Comparison of ENCODE assay signal across 1 cellular context in the genomic region with DNA sequence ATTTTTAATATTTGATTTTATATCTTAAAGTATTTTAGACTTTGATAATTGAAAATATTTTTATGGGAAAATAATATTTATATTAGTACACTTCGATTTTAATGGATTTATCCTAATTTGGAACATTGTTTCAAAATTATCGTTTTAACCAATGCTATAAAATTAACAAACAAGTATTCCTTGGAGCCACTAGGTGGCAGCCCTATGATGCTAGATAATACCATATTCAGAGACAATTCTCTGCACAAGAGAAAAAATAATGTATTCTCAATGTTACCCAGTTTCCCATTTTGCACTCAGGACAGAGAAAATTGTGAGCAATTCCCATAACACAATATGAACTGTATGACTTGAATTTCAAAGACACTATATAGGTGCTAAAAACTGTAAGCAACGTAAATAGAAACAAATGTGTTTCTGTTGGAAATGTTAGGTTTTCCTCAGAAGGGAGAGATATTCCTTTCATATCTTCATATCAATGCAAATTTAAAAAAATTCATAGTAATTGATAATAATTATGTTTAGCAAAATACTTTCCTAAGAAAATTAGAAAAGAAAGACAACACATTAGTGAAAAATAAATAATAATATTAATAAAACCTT.
TF ChIP-seq lines count a peak whose summit lies in the region.

No MANE protein-coding gene starts in this region.

TF ChIP-seq in endothelial cell of umbilical vein, 7 proteins besides CTCF, POLR2A, EP300 and RAD21:
- TF ChIP-seq POLR2AphosphoS5 (IDR thresholded peaks at IDR 0.05; ENCODE audit: insufficient read depth, low read depth, low read length) (no peak), JUN (IDR thresholded peaks at IDR 0.05; ENCODE audit: borderline replicate concordance, insufficient read depth, insufficient read length, low read depth) (no peak), FOS (IDR thresholded peaks at IDR 0.05; ENCODE audit: borderline replicate concordance, insufficient read depth, low read length) (no peak), GATA2 (IDR thresholded peaks at IDR 0.05; ENCODE audit: insufficient read depth, insufficient read length, low read depth, low read length) (no peak), EZH2 (IDR thresholded peaks at IDR 0.05; ENCODE audit: borderline replicate concordance, low read depth, low read length, severe bottlenecking) (no peak), MYC (IDR thresholded peaks at IDR 0.05; ENCODE audit: low read depth, low read length) (no peak)
- TF ChIP-seq, protein P1, sequence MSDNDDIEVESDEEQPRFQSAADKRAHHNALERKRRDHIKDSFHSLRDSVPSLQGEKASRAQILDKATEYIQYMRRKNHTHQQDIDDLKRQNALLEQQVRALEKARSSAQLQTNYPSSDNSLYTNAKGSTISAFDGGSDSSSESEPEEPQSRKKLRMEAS (IDR thresholded peaks at IDR 0.05; ENCODE audit: insufficient read depth, insufficient read length): no peak
